1 cellular context compared by ENCODE assay signal in the genomic region with DNA sequence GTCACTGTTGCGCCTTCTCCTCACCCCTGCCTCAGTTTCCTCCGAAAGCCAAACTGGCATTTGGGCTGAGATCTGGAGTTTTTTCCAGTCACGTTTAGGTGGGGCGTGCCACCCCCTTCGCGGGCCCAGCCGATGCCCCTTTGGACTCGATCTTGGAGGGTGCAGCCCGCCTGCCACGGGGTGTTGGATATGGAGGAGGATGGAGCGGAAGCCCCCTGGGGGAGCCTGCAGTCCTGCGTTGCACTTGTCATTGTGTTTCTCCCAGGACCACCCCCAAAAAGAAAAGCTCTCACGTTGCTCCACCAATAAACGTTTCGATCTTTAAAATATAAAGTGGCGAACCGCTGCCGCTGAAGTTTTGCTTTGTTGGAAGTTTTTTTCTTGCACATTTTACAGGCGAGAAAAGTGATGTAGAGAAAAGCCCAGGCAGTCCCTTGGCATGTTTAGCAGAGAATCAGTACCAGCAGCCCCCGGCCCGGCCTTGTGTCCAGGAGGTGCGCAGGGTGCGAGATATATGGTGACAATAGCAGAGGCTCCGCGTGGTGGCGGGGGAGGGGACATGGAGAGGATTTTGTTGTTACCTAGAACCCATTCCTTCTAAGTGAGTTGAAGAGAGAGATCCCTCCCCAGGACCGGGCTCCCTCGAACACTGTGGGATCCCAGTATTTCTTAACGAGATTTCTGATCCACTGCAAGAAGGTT.
TF ChIP-seq lines count a peak whose summit lies in the region.

No MANE protein-coding gene starts in this region.

TF ChIP-seq in SK-N-SH, 30 proteins besides CTCF, POLR2A, EP300 and RAD21 (continued from another document):
- TF ChIP-seq, protein P1, sequence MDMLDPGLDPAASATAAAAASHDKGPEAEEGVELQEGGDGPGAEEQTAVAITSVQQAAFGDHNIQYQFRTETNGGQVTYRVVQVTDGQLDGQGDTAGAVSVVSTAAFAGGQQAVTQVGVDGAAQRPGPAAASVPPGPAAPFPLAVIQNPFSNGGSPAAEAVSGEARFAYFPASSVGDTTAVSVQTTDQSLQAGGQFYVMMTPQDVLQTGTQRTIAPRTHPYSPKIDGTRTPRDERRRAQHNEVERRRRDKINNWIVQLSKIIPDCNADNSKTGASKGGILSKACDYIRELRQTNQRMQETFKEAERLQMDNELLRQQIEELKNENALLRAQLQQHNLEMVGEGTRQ (IDR thresholded peaks at IDR 0.05; ENCODE audit: borderline replicate concordance, low read depth, low read length), result no peak
- TF ChIP-seq RFX5 (IDR thresholded peaks at IDR 0.05; ENCODE audit: low read length) (no peak), TAF1 (IDR thresholded peaks at IDR 0.05; ENCODE audit: borderline replicate concordance, low read depth, low read length) (peak; percentile 45; the same call in 1 of the 2 replicates), RCOR1 (IDR thresholded peaks at IDR 0.05; ENCODE audit: low read length) (no peak), EZH2phosphoT487 (IDR thresholded peaks at IDR 0.05; ENCODE audit: borderline replicate concordance, low read depth) (no peak), FOXJ3 (CRISPR knock-in tag; IDR thresholded peaks at IDR 0.05) (no peak), TCF12 (IDR thresholded peaks at IDR 0.05) (no peak), NRF1 (IDR thresholded peaks at IDR 0.05; ENCODE audit: low read depth, low read length) (no peak), JUND (IDR thresholded peaks at IDR 0.05) (no peak), SIN3A (IDR thresholded peaks at IDR 0.05; ENCODE audit: borderline replicate concordance, low read depth, low read length) (peak; percentile 44; the same call in 1 of the 2 replicates)
- TF ChIP-seq, protein P2, sequence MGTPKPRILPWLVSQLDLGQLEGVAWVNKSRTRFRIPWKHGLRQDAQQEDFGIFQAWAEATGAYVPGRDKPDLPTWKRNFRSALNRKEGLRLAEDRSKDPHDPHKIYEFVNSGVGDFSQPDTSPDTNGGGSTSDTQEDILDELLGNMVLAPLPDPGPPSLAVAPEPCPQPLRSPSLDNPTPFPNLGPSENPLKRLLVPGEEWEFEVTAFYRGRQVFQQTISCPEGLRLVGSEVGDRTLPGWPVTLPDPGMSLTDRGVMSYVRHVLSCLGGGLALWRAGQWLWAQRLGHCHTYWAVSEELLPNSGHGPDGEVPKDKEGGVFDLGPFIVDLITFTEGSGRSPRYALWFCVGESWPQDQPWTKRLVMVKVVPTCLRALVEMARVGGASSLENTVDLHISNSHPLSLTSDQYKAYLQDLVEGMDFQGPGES (IDR thresholded peaks at IDR 0.05; ENCODE audit: low read depth, low read length), result no peak
- TF ChIP-seq, protein P3, sequence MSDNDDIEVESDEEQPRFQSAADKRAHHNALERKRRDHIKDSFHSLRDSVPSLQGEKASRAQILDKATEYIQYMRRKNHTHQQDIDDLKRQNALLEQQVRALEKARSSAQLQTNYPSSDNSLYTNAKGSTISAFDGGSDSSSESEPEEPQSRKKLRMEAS (IDR thresholded peaks at IDR 0.05; ENCODE audit: low read depth), result peak; percentile 78
